In the genomic region with DNA sequence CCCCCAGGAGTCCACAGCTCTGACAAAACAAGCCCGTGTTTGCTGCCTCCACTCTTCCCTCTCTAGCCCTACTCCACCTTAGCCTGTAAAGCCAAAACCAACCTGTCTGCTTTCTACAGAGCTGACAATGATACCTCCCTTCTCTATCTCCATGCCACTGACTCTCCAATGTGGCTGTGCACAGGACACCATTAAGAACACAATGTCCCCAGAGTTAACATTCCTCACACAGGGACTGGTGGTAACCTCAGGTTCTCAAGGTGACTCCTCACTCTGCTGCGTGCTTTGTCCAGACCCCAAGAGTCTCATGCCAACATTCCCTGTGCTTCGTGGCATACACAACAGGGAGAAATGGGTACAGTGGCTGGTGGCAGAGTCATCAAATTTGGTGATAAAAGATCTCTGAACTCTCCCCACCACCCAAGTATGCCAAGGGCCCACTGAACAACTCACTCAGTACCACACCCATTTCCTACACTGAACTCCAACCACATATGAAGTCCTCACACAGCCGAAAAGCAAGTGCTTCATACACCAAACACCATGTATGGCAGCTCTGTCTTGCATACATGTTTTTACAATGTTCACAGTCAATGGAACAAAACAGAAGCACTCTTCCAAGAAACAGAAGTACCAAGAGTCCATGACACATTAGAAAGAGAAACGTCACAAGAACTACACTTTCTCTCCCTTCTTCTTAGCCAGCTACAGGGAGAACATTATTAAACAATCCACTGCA, we compare ENCODE assay signal across 23 cellular contexts. TPM values are rescaled to one million over a fixed set of nuclear protein-coding genes. Genes with fewer than 3 reads are reported as not detected.
DNase-seq lines count a peak whose midpoint lies in the region; ATAC-seq, FAIRE-seq and TF ChIP-seq lines count a peak whose summit lies in the region.
"Had no signal": no experiment of that assay in that cellular context is flagged by ENCODE, and none has a peak within 500 bp of the region (broad histone marks: within the 10 kb centered on the region; RNA-seq: fewer than 3 reads in every experiment).

No MANE protein-coding gene starts in this region.

- no peak overlapping the region for H3K4me3 ChIP-seq in smooth muscle cell
- H3K4me3 ChIP-seq in H7 (ENCODE audit: insufficient read depth, low read depth, low read length): no peak overlapping the region
- H3K4me3 ChIP-seq: esophagus muscularis mucosa, HAP-1, SJCRH30, thyroid gland had no signal

- no peak overlapping the region for H3K9ac ChIP-seq in smooth muscle cell (ENCODE audit: low read depth)

- H3K36me3 Mint-ChIP-seq in activated T-cell treated with anti-CD3 and anti-CD28 coated beads, Interleukin-2, amount 50 U/mL, for 72 hours (ENCODE audit: insufficient read depth in 2 of 2): peaks cover 14 to 45% of the 10 kb centered on the region in 2 donors
- H3K36me3 Mint-ChIP-seq in activated naive CD4-positive, alpha-beta T cell treated with anti-CD3 and anti-CD28 coated beads, Interleukin-2, amount 50 U/mL, for 72 hours: peaks cover 15 to 54% of the 10 kb centered on the region in 2 donors
- peaks cover 18% of the 10 kb centered on the region for H3K36me3 Mint-ChIP-seq in natural killer cell

- intact Hi-C loops in natural killer cell (cut with micrococcal nuclease): no loop called here

- ATAC-seq in activated T-cell treated with anti-CD3 and anti-CD28 coated beads, Interleukin-2, amount 50 U/mL, for 72 hours (replicated peaks in 1 of 2): peak; percentile 87
- ATAC-seq in activated naive CD4-positive, alpha-beta T cell treated with anti-CD3 and anti-CD28 coated beads, Interleukin-2, amount 50 U/mL, for 72 hours: peak; percentile 64 to 82
- ATAC-seq in natural killer cell (peak; percentile 52 to 66 (median 53)), HG02759 (IDR thresholded peaks at IDR 0.05; ENCODE audit: unreplicated experiment) (no peak)
- ATAC-seq: left lobe of liver, PC-3 had no signal

- H3K4me3 Mint-ChIP-seq in activated T-cell treated with anti-CD3 and anti-CD28 coated beads, Interleukin-2, amount 50 U/mL, for 72 hours: peak overlapping the region; percentile 42 to 43
- H3K4me3 Mint-ChIP-seq in natural killer cell: peak overlapping the region; percentile 73

- H3F3A ChIP-seq in smooth muscle cell (ENCODE audit: low read depth): no peaks in the 10 kb centered on the region

- H4K20me1 ChIP-seq in smooth muscle cell (ENCODE audit: low read depth): peaks cover 37% of the 10 kb centered on the region

- DNase-seq in activated T-cell treated with anti-CD3 and anti-CD28 coated beads, Interleukin-2, amount 50 U/mL, for 72 hours: no peak
- no peak for DNase-seq in activated T-cell treated with anti-CD3 and anti-CD28 coated beads, Interleukin-2, amount 50 U/mL, for 1 hour
- DNase-seq in HTR-8/SVneo (ENCODE audit: insufficient read length, low spot score): no peak
- no peak for DNase-seq in activated naive CD4-positive, alpha-beta T cell treated with anti-CD3 and anti-CD28 coated beads, Interleukin-2, amount 50 U/mL, for 72 hours (ENCODE audit: low spot score in 2 of 2)
- DNase-seq in natural killer cell: no peak
- DNase-seq in smooth muscle cell (lab: John Stamatoyannopoulos, UW; ENCODE audit: unreplicated experiment): no peak
- DNase-seq in H7: no peak
- DNase-seq: ACHN; activated CD8-positive, alpha-beta memory T cell treated with anti-CD3 and anti-CD28 coated beads, Interleukin-2, amount 50 U/mL, for 48 hours; amygdala; C1 segment of cervical spinal cord; DMS79 treated with DMSO at 0.1 percent for 48 hours; NCI-H1436; NCI-H82; nucleus accumbens; PC-3; retina; SJCRH30; thyroid gland had no signal

- H3K9me3 Mint-ChIP-seq in activated T-cell treated with anti-CD3 and anti-CD28 coated beads, Interleukin-2, amount 50 U/mL, for 72 hours: no peaks in the 10 kb centered on the region
- no peaks in the 10 kb centered on the region for H3K9me3 Mint-ChIP-seq in activated naive CD4-positive, alpha-beta T cell treated with anti-CD3 and anti-CD28 coated beads, Interleukin-2, amount 50 U/mL, for 72 hours
- peaks cover 0 to 3% of the 10 kb centered on the region in 2 donors for H3K9me3 Mint-ChIP-seq in natural killer cell

- WGBS in smooth muscle cell (ENCODE audit: low lambda C conversion rate): 97% methylated on average over 5 of the region's 5 CpGs

- H2AFZ ChIP-seq in smooth muscle cell (ENCODE audit: low read depth): no peak overlapping the region

- H3K27me3 Mint-ChIP-seq in activated T-cell treated with anti-CD3 and anti-CD28 coated beads, Interleukin-2, amount 50 U/mL, for 72 hours (ENCODE audit: low read depth): no peaks in the 10 kb centered on the region
- H3K27me3 Mint-ChIP-seq in natural killer cell (ENCODE audit: low read depth in 2 of 2): no peaks in the 10 kb centered on the region

- H3K4me1 ChIP-seq in smooth muscle cell (ENCODE audit: low read depth): no peaks in the 10 kb centered on the region
- H3K4me1 ChIP-seq: HAP-1, SJCRH30, thyroid gland had no signal

- no peaks in the 10 kb centered on the region for H3K9me3 ChIP-seq in smooth muscle cell (replicated peaks; ENCODE audit: low read depth)
- H3K9me3 ChIP-seq: esophagus muscularis mucosa, HAP-1, SJCRH30, thyroid gland had no signal

- no peak overlapping the region for H3K4me2 ChIP-seq in smooth muscle cell

- peaks cover 10% of the 10 kb centered on the region for H3K79me2 ChIP-seq in smooth muscle cell (ENCODE audit: low read depth)

- peaks cover 47% of the 10 kb centered on the region for H3K4me1 Mint-ChIP-seq in activated T-cell treated with anti-CD3 and anti-CD28 coated beads, Interleukin-2, amount 50 U/mL, for 72 hours (ENCODE audit: low read depth)
- peaks cover 27 to 31% of the 10 kb centered on the region in 2 donors for H3K4me1 Mint-ChIP-seq in natural killer cell

- FAIRE-seq in HTR-8/SVneo (lab: Jason Lieb, UNC): peak; percentile 85

- TF ChIP-seq CTCF in natural killer cell (IDR thresholded peaks at IDR 0.05) (no peak), smooth muscle cell (IDR thresholded peaks at IDR 0.05; ENCODE audit: borderline replicate concordance, insufficient read depth, poor library complexity, severe bottlenecking) (no peak)

- H3K27ac ChIP-seq in smooth muscle cell (ENCODE audit: low read depth): no peak overlapping the region
- H3K27ac ChIP-seq: esophagus muscularis mucosa, SJCRH30, thyroid gland had no signal

- H3K27ac Mint-ChIP-seq in activated T-cell treated with anti-CD3 and anti-CD28 coated beads, Interleukin-2, amount 50 U/mL, for 72 hours: peak overlapping the region; percentile 91
- peak overlapping the region; percentile 34 to 79 for H3K27ac Mint-ChIP-seq in activated naive CD4-positive, alpha-beta T cell treated with anti-CD3 and anti-CD28 coated beads, Interleukin-2, amount 50 U/mL, for 72 hours
- peak overlapping the region; percentile 73 to 75 for H3K27ac Mint-ChIP-seq in natural killer cell

- H3K36me3 ChIP-seq in smooth muscle cell (ENCODE audit: low read depth) (peaks cover 3% of the 10 kb centered on the region), H7 (replicated peaks; ENCODE audit: control insufficient read depth, insufficient read depth, low read length) (peaks cover 14% of the 10 kb centered on the region)

- H3K27me3 ChIP-seq in smooth muscle cell (ENCODE audit: low read depth): no peaks in the 10 kb centered on the region
- H3K27me3 ChIP-seq in H7 (ENCODE audit: control insufficient read depth, insufficient read depth, low read length): no peaks in the 10 kb centered on the region
- H3K27me3 ChIP-seq: esophagus muscularis mucosa, SJCRH30, thyroid gland had no signal

RNA-seq across cellular contexts. Expression of a gene that starts 21.1 kb away (rescaled TPM):
- 100 to 1,000 TPM; 121 to 133 TPM for total RNA-seq in activated T-cell treated with anti-CD3 and anti-CD28 coated beads, Interleukin-2, amount 50 U/mL, for 72 hours
- 10 to 100 TPM; 67.9 to 88.4 TPM for total RNA-seq in activated naive CD4-positive, alpha-beta T cell treated with anti-CD3 and anti-CD28 coated beads, Interleukin-2, amount 50 U/mL, for 72 hours
- total RNA-seq in natural killer cell (10 to 100 TPM; 53.2 to 61.1 (median 59.9) TPM), smooth muscle cell (26.3 and 32.3 TPM in 2 replicates)
- polyA plus RNA-seq in smooth muscle cell: 16.5 and 21.5 TPM in 2 replicates
- total RNA-seq in H7 (2014; rRNA removed; shearing (Covaris generic)): 25.7 and 37.2 TPM in 2 replicates

RNA-seq across cellular contexts. Expression of a gene that starts 47.6 kb away (rescaled TPM):
- 10 to 100 TPM; 37.6 to 42.4 TPM for total RNA-seq in activated T-cell treated with anti-CD3 and anti-CD28 coated beads, Interleukin-2, amount 50 U/mL, for 72 hours
- 10 to 100 TPM; 36.6 to 40.4 TPM for total RNA-seq in activated naive CD4-positive, alpha-beta T cell treated with anti-CD3 and anti-CD28 coated beads, Interleukin-2, amount 50 U/mL, for 72 hours
- total RNA-seq in natural killer cell (100 to 1,000 TPM in 1 of 3 donors, 10 to 100 TPM in 2; 57.9 to 137 (median 64.7) TPM), smooth muscle cell (89.9 and 96.1 TPM in 2 replicates)
- 55.1 and 61.6 TPM in 2 replicates for polyA plus RNA-seq in smooth muscle cell
- total RNA-seq in H7 (2014; rRNA removed; shearing (Covaris generic)): 56.9 and 67.0 TPM in 2 replicates
